Comparison of ENCODE assay signal across 8 cellular contexts in genomic region chr6:33620584-33621395, GRCh38. TPM values are rescaled to one million over a fixed set of nuclear protein-coding genes. Genes with fewer than 3 reads are reported as not detected.
A peak's percentile ranks its signal among the peaks of the same experiment; 100 is the strongest.
DNase-seq lines count a peak whose midpoint lies in the region; ATAC-seq and TF ChIP-seq lines count a peak whose summit lies in the region.

TSS of gene ITPR3 (plus strand) at chr6:33621322. CDS start at chr6:33621603, 281 bp downstream.

- peaks cover 44% of the 10 kb centered on the region for H3K79me2 ChIP-seq in ACC112 (ENCODE audit: control insufficient read depth, insufficient read depth, low read length, unreplicated experiment)

- H3K4me1 Mint-ChIP-seq in progenitor cell of endocrine pancreas (ENCODE audit: low read depth): peaks cover 19% of the 10 kb centered on the region

- peak within 1 kb of the TSS; percentile 89 for H3K4me3 ChIP-seq in ACC112 (ENCODE audit: low read depth, low read length)
- peak within 1 kb of the TSS; percentile 28 to 68 for H3K4me3 ChIP-seq in gastroesophageal sphincter
- peak within 1 kb of the TSS; percentile 74 for H3K4me3 ChIP-seq in urinary bladder (ENCODE audit: low read depth, low read length)

- no peaks in the 10 kb centered on the region for H3K36me3 ChIP-seq in ACC112 (ENCODE audit: insufficient read depth, low read length)
- no peaks in the 10 kb centered on the region for H3K36me3 ChIP-seq in gastroesophageal sphincter
- no peaks in the 10 kb centered on the region for H3K36me3 ChIP-seq in urinary bladder (ENCODE audit: insufficient read depth)

- H3K9me3 ChIP-seq in gastroesophageal sphincter: no peaks in the 10 kb centered on the region

- no peak for TF ChIP-seq EP300 in gastroesophageal sphincter (IDR thresholded peaks at IDR 0.05)

- H3K36me3 Mint-ChIP-seq in progenitor cell of endocrine pancreas (ENCODE audit: insufficient read depth): peaks cover 3% of the 10 kb centered on the region

- H3K27me3 Mint-ChIP-seq in progenitor cell of endocrine pancreas: peaks cover 42% of the 10 kb centered on the region

- ATAC-seq in GM19023 (IDR thresholded peaks at IDR 0.05; ENCODE audit: unreplicated experiment) (peak; percentile 75), HG03354 (IDR thresholded peaks at IDR 0.05; ENCODE audit: poor library complexity, severe bottlenecking, unreplicated experiment) (peak; percentile 78), gastroesophageal sphincter (peak; percentile 75)

- H3K9me3 Mint-ChIP-seq in progenitor cell of endocrine pancreas (ENCODE audit: low read depth): no peaks in the 10 kb centered on the region

- H3K27me3 ChIP-seq in ACC112 (ENCODE audit: insufficient read depth, low read length) (no peaks in the 10 kb centered on the region), gastroesophageal sphincter (peaks cover 49% of the 10 kb centered on the region)

- peaks cover 34% of the 10 kb centered on the region for H3K4me1 ChIP-seq in ACC112 (ENCODE audit: control insufficient read depth, insufficient read depth, low read length, unreplicated experiment)
- peaks cover 0 to 50% (median 6%) of the 10 kb centered on the region in 3 donors for H3K4me1 ChIP-seq in gastroesophageal sphincter
- no peaks in the 10 kb centered on the region for H3K4me1 ChIP-seq in urinary bladder (ENCODE audit: insufficient read depth)

- TF ChIP-seq CTCF in gastroesophageal sphincter (IDR thresholded peaks at IDR 0.05) (peak in 1 of 4 experiments; percentile 5), progenitor cell of endocrine pancreas (IDR thresholded peaks at IDR 0.05; ENCODE audit: unreplicated experiment) (no peak)

- peak; percentile 86 for DNase-seq in RKO (ENCODE audit: low spot score)
- DNase-seq in activated effector memory CD4-positive, alpha-beta T cell treated with anti-CD3 and anti-CD28 coated beads, Interleukin-2, amount 50 U/mL, for 16 hours: peak; percentile 90
- no peak for DNase-seq in progenitor cell of endocrine pancreas (ENCODE audit: low spot score, unreplicated experiment)

- peak within 1 kb of the TSS; percentile 78 for H3K4me3 Mint-ChIP-seq in progenitor cell of endocrine pancreas (ENCODE audit: low read depth)

- H3K27ac Mint-ChIP-seq in progenitor cell of endocrine pancreas: peak within 1 kb of the TSS; percentile 42

- WGBS in gastroesophageal sphincter (ENCODE audit: low coverage in 1 of 2), 2 donors: 0% methylated on average over 2 of the region's 75 CpGs; no CpG with 5 or more reads in 1 of the 2 donors
- WGBS in urinary bladder: 1% methylated on average over 68 of the region's 75 CpGs

- H2AFZ ChIP-seq in ACC112 (ENCODE audit: low read length, unreplicated experiment): peak within 1 kb of the TSS; percentile 82

- H3K27ac ChIP-seq in ACC112 (ENCODE audit: low read depth, low read length) (peak within 1 kb of the TSS; percentile 75), gastroesophageal sphincter (peak within 1 kb of the TSS; percentile 36 to 90 (median 84)), urinary bladder (ENCODE audit: low read depth) (peak within 1 kb of the TSS; percentile 82)

- TF ChIP-seq POLR2A in gastroesophageal sphincter (IDR thresholded peaks at IDR 0.05): peak in 1 of 2 donors; percentile 17

RNA-seq across cellular contexts. Expression of gene ITPR3, which starts in this region (rescaled TPM):
- total RNA-seq in gastroesophageal sphincter (10 to 100 TPM; 11.8 to 25.0 (median 19.6) TPM), progenitor cell of endocrine pancreas (28.3 and 30.4 TPM in 2 replicates), urinary bladder (8.2 TPM)
- 11.0 TPM for polyA plus RNA-seq in urinary bladder
